In the genomic region with DNA sequence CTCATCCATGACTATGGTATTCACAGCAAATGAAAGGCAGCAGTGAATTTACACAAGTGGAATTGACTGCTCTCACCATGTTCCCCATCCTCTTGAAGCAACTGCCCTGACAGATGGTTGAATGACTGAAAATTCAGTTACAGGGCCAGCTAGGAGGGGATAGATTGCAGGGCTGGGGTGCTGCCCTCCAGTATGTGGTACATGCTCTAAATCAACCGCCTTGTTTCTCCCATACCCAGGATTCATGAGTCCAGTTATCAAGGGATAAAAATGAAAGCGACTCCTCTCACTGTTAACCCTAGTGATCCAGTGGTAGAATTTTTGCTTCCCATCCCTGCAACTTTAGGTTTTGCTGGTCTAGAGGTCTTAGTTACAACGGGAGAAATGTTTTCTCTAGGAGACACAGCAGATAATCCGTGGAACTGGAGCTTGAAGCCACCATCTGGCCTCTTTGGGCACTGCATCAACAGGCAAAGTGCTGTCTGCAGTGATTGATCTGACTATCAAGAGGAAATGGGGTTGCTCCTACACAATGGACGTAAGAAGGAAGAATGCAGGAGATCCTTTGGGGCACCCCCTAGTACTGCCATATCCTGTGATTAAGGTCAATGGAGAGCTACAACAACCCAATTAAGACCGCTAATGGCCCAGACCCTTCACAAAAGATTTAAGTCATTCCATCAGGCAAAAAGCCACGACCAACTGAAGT, we compare ENCODE assay signal across 7 cellular contexts. TPM values are rescaled to one million over a fixed set of nuclear protein-coding genes. Genes with fewer than 3 reads are reported as not detected.
DNase-seq lines count a peak whose midpoint lies in the region; ATAC-seq, FAIRE-seq and TF ChIP-seq lines count a peak whose summit lies in the region.

No MANE protein-coding gene starts in this region.

- CTCF ChIA-PET in activated CD4-positive, alpha-beta memory T cell treated with anti-CD3 and anti-CD28 coated beads for 36 hours (lab: Charles Lee) = interaction anchor here (0.6 to 2.6 kb wide), 9 partner anchors 11 to 229 kb away, joined by 3 to 11 read pairs (median 3); no protein-coding TSS in a partner anchor

- no peaks in the 10 kb centered on the region for H3K36me3 Mint-ChIP-seq in activated CD4-positive, alpha-beta memory T cell treated with anti-CD3 and anti-CD28 coated beads for 36 hours
- H3K36me3 Mint-ChIP-seq in endothelial cell (ENCODE audit: low read depth, unreplicated experiment) = no peaks in the 10 kb centered on the region

- no peak overlapping the region for H3K4me3 Mint-ChIP-seq in activated CD4-positive, alpha-beta memory T cell treated with anti-CD3 and anti-CD28 coated beads for 36 hours
- H3K4me3 Mint-ChIP-seq in endothelial cell (ENCODE audit: unreplicated experiment) = no peak overlapping the region

- POLR2A ChIA-PET in activated CD4-positive, alpha-beta memory T cell treated with anti-CD3 and anti-CD28 coated beads for 36 hours (lab: Charles Lee) = interaction anchor here (0.9 kb wide), 1 partner anchor 25 kb away, joined by 3 read pairs; no protein-coding TSS in a partner anchor

- ATAC-seq in HG03354 (IDR thresholded peaks at IDR 0.05; ENCODE audit: poor library complexity, severe bottlenecking, unreplicated experiment) = peak; percentile 76

- FAIRE-seq in GM12892 (lab: Jason Lieb, UNC) = peak; percentile 75

- intact Hi-C loops in activated CD4-positive, alpha-beta memory T cell treated with anti-CD3 and anti-CD28 coated beads for 36 hours (cut with micrococcal nuclease) = loop anchor here (5.0 kb wide), 1 partner anchor 33 kb away; a partner anchor contains a TSS

- TF ChIP-seq POLR2A in GM12892 (IDR thresholded peaks at IDR 0.05; ENCODE audit: low read depth, low read length) = no peak

- H3K9me3 Mint-ChIP-seq in activated CD4-positive, alpha-beta memory T cell treated with anti-CD3 and anti-CD28 coated beads for 36 hours = no peaks in the 10 kb centered on the region
- no peaks in the 10 kb centered on the region for H3K9me3 Mint-ChIP-seq in endothelial cell (ENCODE audit: unreplicated experiment)

- no peak overlapping the region for H3K27ac Mint-ChIP-seq in activated CD4-positive, alpha-beta memory T cell treated with anti-CD3 and anti-CD28 coated beads for 36 hours
- no peak overlapping the region for H3K27ac Mint-ChIP-seq in endothelial cell (ENCODE audit: unreplicated experiment)

- DNase-seq in GM12892 (ENCODE audit: insufficient read length) (no peak), NCI-H748 (lab: John Stamatoyannopoulos, UW; ENCODE audit: unreplicated experiment) (peak; percentile 72), endothelial cell (ENCODE audit: low spot score) (peak; percentile 65), mucosa of gallbladder (ENCODE audit: low spot score) (peak; percentile 51)
- peak; percentile 72 for DNase-seq in activated CD4-positive, alpha-beta memory T cell treated with anti-CD3 and anti-CD28 coated beads for 36 hours
- peak; percentile 18 for DNase-seq in stimulated activated naive CD4-positive, alpha-beta T cell treated with Interleukin-2 at 50 U/mL for 16 hours (lab: John Stamatoyannopoulos, UW)

- peaks cover 7% of the 10 kb centered on the region for H3K4me1 Mint-ChIP-seq in activated CD4-positive, alpha-beta memory T cell treated with anti-CD3 and anti-CD28 coated beads for 36 hours (ENCODE audit: low read depth)
- H3K4me1 Mint-ChIP-seq in endothelial cell (ENCODE audit: unreplicated experiment) = peaks cover 5% of the 10 kb centered on the region

- peak; percentile 65 for TF ChIP-seq CTCF in endothelial cell (IDR thresholded peaks at IDR 0.05; ENCODE audit: unreplicated experiment)

- peaks cover 4% of the 10 kb centered on the region for H3K27me3 Mint-ChIP-seq in activated CD4-positive, alpha-beta memory T cell treated with anti-CD3 and anti-CD28 coated beads for 36 hours
- H3K27me3 Mint-ChIP-seq in endothelial cell (ENCODE audit: unreplicated experiment) = peaks cover 2% of the 10 kb centered on the region

RNA-seq across cellular contexts. Expression of a gene that starts 32.0 kb away (rescaled TPM):
- polyA plus RNA-seq in GM12892 (2012; ENCODE audit: missing spikeins) = 49.7 TPM
- total RNA-seq in activated CD4-positive, alpha-beta memory T cell treated with anti-CD3 and anti-CD28 coated beads for 36 hours = 10 to 100 TPM; 17.9 to 24.9 TPM
- total RNA-seq in endothelial cell (ENCODE audit: unreplicated experiment) (29.8 TPM), mucosa of gallbladder (77.0 TPM)

RNA-seq across cellular contexts. Expression of a gene that starts 49.0 kb away (rescaled TPM):
- 18.5 TPM for polyA plus RNA-seq in GM12892 (2012; ENCODE audit: missing spikeins)
- total RNA-seq in activated CD4-positive, alpha-beta memory T cell treated with anti-CD3 and anti-CD28 coated beads for 36 hours = 10 to 100 TPM; 16.9 TPM
- 14.6 TPM for total RNA-seq in endothelial cell (ENCODE audit: unreplicated experiment)
- 12.5 TPM for total RNA-seq in mucosa of gallbladder
